Comparison of ENCODE assay signal across 15 cellular contexts in genomic region chr18:51953521-51953920, GRCh38.
DNase-seq lines count a peak whose midpoint lies in the region; ATAC-seq, FAIRE-seq and TF ChIP-seq lines count a peak whose summit lies in the region.
"Had no signal": no experiment of that assay in that cellular context is flagged by ENCODE, and none has a peak within 500 bp of the region (broad histone marks: within the 10 kb centered on the region; RNA-seq: fewer than 3 reads in every experiment).

No MANE protein-coding gene starts in this region.

- ATAC-seq in GM19395 (IDR thresholded peaks at IDR 0.05; ENCODE audit: unreplicated experiment) (peak; percentile 86), HG02840 (IDR thresholded peaks at IDR 0.05; ENCODE audit: low FRiP score, unreplicated experiment) (peak; percentile 87), HG03521 (IDR thresholded peaks at IDR 0.05; ENCODE audit: unreplicated experiment) (peak; percentile 73), upper lobe of right lung (no peak), natural killer cell (no peak)
- ATAC-seq: lower lobe of right lung had no signal

- no peak overlapping the region for H3K4me3 Mint-ChIP-seq in natural killer cell
- H3K4me3 Mint-ChIP-seq: B cell had no signal

- H3K4me1 ChIP-seq in A673 (ENCODE audit: insufficient read depth, low read length, poor library complexity, severe bottlenecking) (no peaks in the 10 kb centered on the region), upper lobe of right lung (no peaks in the 10 kb centered on the region), stomach (no peaks in the 10 kb centered on the region)
- H3K4me1 ChIP-seq: lower lobe of right lung had no signal

- no peak for DNase-seq in GM12892 (ENCODE audit: insufficient read length)
- no peak for DNase-seq in A673 (ENCODE audit: low spot score)
- DNase-seq in upper lobe of right lung, result no peak
- DNase-seq in natural killer cell, result no peak
- DNase-seq in stomach, result no peak
- DNase-seq: activated effector memory CD4-positive, alpha-beta T cell treated with anti-CD3 and anti-CD28 coated beads, Interleukin-2, amount 50 U/mL, for 16 hours; cerebellar nuclear complex; lower lobe of right lung; NCI-H2107; SHP77 had no signal

- H3K36me3 ChIP-seq in A673 (ENCODE audit: insufficient read depth, low read length, poor library complexity, severe bottlenecking) (no peaks in the 10 kb centered on the region), upper lobe of right lung (no peaks in the 10 kb centered on the region), stomach (no peaks in the 10 kb centered on the region)
- H3K36me3 ChIP-seq: lower lobe of right lung had no signal

- peak; percentile 78 for FAIRE-seq in GM12892 (lab: Jason Lieb, UNC)
- FAIRE-seq: HTR-8/SVneo had no signal

- no peak for TF ChIP-seq EP300 in stomach (IDR thresholded peaks at IDR 0.05)

- POLR2A ChIA-PET in A673 (lab: Charles Lee; ENCODE audit: low non-redundant PET), result no interaction called here

- H3K27ac ChIP-seq in A673 (ENCODE audit: low read depth, low read length, poor library complexity, severe bottlenecking) (no peak overlapping the region), upper lobe of right lung (no peak overlapping the region), stomach (no peak overlapping the region)
- H3K27ac ChIP-seq: lower lobe of right lung had no signal

- H3K9me3 Mint-ChIP-seq in natural killer cell, result peaks cover 13 to 17% of the 10 kb centered on the region in 2 donors

- no TSS peak for BruUV-seq in A673 (replicated peaks; lab: Mats Ljungman, UMichigan)

- CTCF ChIA-PET in A673 (lab: Charles Lee), result no interaction called here

- H3K27ac Mint-ChIP-seq in natural killer cell, result no peak overlapping the region
- H3K27ac Mint-ChIP-seq: B cell had no signal

- TF ChIP-seq CTCF in A673 (conservative IDR thresholded peaks at IDR 0.05; ENCODE audit: low read depth, low read length) (no peak), upper lobe of right lung (IDR thresholded peaks at IDR 0.05) (no peak), natural killer cell (IDR thresholded peaks at IDR 0.05) (no peak), stomach (IDR thresholded peaks at IDR 0.05) (no peak)

- H3K4me3 ChIP-seq in A673 (ENCODE audit: low read depth, low read length, poor library complexity, severe bottlenecking), result no peak overlapping the region
- H3K4me3 ChIP-seq in upper lobe of right lung, result no peak overlapping the region
- H3K4me3 ChIP-seq in stomach, result no peak overlapping the region
- H3K4me3 ChIP-seq: lower lobe of right lung had no signal

- H3K9me3 ChIP-seq in A673 (ENCODE audit: low read depth, low read length, poor library complexity, severe bottlenecking) (no peaks in the 10 kb centered on the region), upper lobe of right lung (no peaks in the 10 kb centered on the region), stomach (no peaks in the 10 kb centered on the region)
- H3K9me3 ChIP-seq: lower lobe of right lung had no signal

- no peaks in the 10 kb centered on the region for H3K27me3 Mint-ChIP-seq in natural killer cell (ENCODE audit: low read depth in 2 of 2)
- H3K27me3 Mint-ChIP-seq: B cell had no signal

- no peaks in the 10 kb centered on the region for H3K36me3 Mint-ChIP-seq in natural killer cell

- TF ChIP-seq POLR2A in GM12892 (IDR thresholded peaks at IDR 0.05; ENCODE audit: low read depth, low read length) (no peak), stomach (IDR thresholded peaks at IDR 0.05) (no peak)

- no peaks in the 10 kb centered on the region for H3K4me1 Mint-ChIP-seq in natural killer cell
- H3K4me1 Mint-ChIP-seq: B cell had no signal

- H3K27me3 ChIP-seq in A673 (replicated peaks; ENCODE audit: insufficient read depth, low read depth, low read length, poor library complexity) (no peaks in the 10 kb centered on the region), upper lobe of right lung (no peaks in the 10 kb centered on the region), stomach (no peaks in the 10 kb centered on the region)

- WGBS in stomach, 5 donors, result 66 to 88% (median 71%) methylated on average over 3 of the region's 3 CpGs

- intact Hi-C loops in A673 (cut with micrococcal nuclease; ENCODE audit: unreplicated experiment), result no loop called here
- intact Hi-C loops in upper lobe of right lung (cut with DNase I), result no loop called here
- intact Hi-C loops in natural killer cell (cut with micrococcal nuclease), result no loop called here
- intact Hi-C loops in stomach (cut with DNase I; ENCODE audit: low total_unique reads), result no loop called here

Comparison
In these comparisons a context has a peak if more than half of its experiments do, and no peak if none do; other contexts are left out.
1. ATAC-seq: peak in GM19395 (single experiment), HG02840 (single experiment) and HG03521 (single experiment); none in upper lobe of right lung (single experiment) and natural killer cell (0 of 3).